8 cellular contexts compared by ENCODE assay signal in genomic region chr18:79405781-79406575, GRCh38. TPM values are rescaled to one million over a fixed set of nuclear protein-coding genes. Genes with fewer than 3 reads are reported as not detected.
DNase-seq lines count a peak whose midpoint lies in the region; ATAC-seq, FAIRE-seq and TF ChIP-seq lines count a peak whose summit lies in the region.

No MANE protein-coding gene starts in this region.

- intact Hi-C loops in HepG2 (cut with micrococcal nuclease; ENCODE audit: unreplicated experiment): no loop called here

- BruUV-seq in HepG2 (replicated peaks; lab: Mats Ljungman, UMichigan): no TSS peak

- ATAC-seq in DND-41 (ENCODE audit: insufficient read depth, low read depth) (peak; percentile 64; the same call in 2 of the 3 replicates), GM21576 (IDR thresholded peaks at IDR 0.05; ENCODE audit: unreplicated experiment) (peak; percentile 77), HepG2 (no peak)
- ATAC-seq in activated T-helper 17 cell treated with anti-CD3 and anti-CD28 coated beads, Interleukin-2, amount 50 U/mL, for 72 hours (replicated peaks): peak; percentile 82

- H3K9me3 ChIP-seq in DND-41 (ENCODE audit: insufficient read depth, low read length, severe bottlenecking) (no peaks in the 10 kb centered on the region), HepG2 (ENCODE audit: low read length) (no peaks in the 10 kb centered on the region)

- WGBS in HepG2 (ENCODE audit: low lambda C conversion rate): 43% methylated on average over 27 of the region's 27 CpGs

- H3K27me3 Mint-ChIP-seq in activated T-helper 17 cell treated with anti-CD3 and anti-CD28 coated beads, Interleukin-2, amount 50 U/mL, for 72 hours: no peaks in the 10 kb centered on the region
- H3K27me3 Mint-ChIP-seq in HFFc6 (ENCODE audit: insufficient read depth): no peaks in the 10 kb centered on the region; the same call in 1 of the 2 replicates

- H3K27me3 ChIP-seq in DND-41 (ENCODE audit: insufficient read depth, low read length, poor library complexity) (no peaks in the 10 kb centered on the region), HepG2 (ENCODE audit: control insufficient read depth in 1 of 2, insufficient read depth in 2 of 2, low read length in 2 of 2) (peaks cover 14 to 56% of the 10 kb centered on the region in 2 experiments)

- CTCF ChIA-PET in HepG2 (lab: Yijun Ruan, JAX; ENCODE audit: low intra/inter-chr PET ratio, low total read pairs): no interaction called here

- H3K4me1 Mint-ChIP-seq in activated T-helper 17 cell treated with anti-CD3 and anti-CD28 coated beads, Interleukin-2, amount 50 U/mL, for 72 hours: peaks cover 36% of the 10 kb centered on the region
- no peaks in the 10 kb centered on the region for H3K4me1 Mint-ChIP-seq in HFFc6 (ENCODE audit: low read depth)

- H3K9me3 Mint-ChIP-seq in activated T-helper 17 cell treated with anti-CD3 and anti-CD28 coated beads, Interleukin-2, amount 50 U/mL, for 72 hours: no peaks in the 10 kb centered on the region
- H3K9me3 Mint-ChIP-seq in HFFc6: no peaks in the 10 kb centered on the region

- no peak for FAIRE-seq in HepG2 (lab: Jason Lieb, UNC)

- H3K4me3 ChIP-seq in DND-41 (ENCODE audit: low read depth in 1 of 2, low read length in 2 of 2) (no peak overlapping the region), HepG2 (replicated peaks in 1 of 3; ENCODE audit: insufficient read depth in 1 of 3, low read depth in 2 of 3, low read length in 3 of 3) (no peak overlapping the region; a peak in 1 of 6 replicates)

- no peak overlapping the region for H3K4me2 ChIP-seq in DND-41 (ENCODE audit: insufficient read depth, low read length)
- H3K4me2 ChIP-seq in HepG2 (ENCODE audit: low read depth, low read length): peak overlapping the region; percentile 29; the same call in 1 of the 2 replicates

- H3K79me2 ChIP-seq in DND-41 (ENCODE audit: insufficient read depth, low read length) (peaks cover 26% of the 10 kb centered on the region), HepG2 (ENCODE audit: insufficient read depth, low read length) (no peaks in the 10 kb centered on the region)

- TF ChIP-seq CTCF in DND-41 (IDR thresholded peaks at IDR 0.05; ENCODE audit: borderline replicate concordance, extremely low read depth, low read length, poor library complexity, severe bottlenecking): no peak
- TF ChIP-seq CTCF in HepG2 (CRISPR knock-in tag; IDR thresholded peaks at IDR 0.05): no peak
- TF ChIP-seq CTCF in HFFc6 (IDR thresholded peaks at IDR 0.05): no peak

- no peak for TF ChIP-seq RAD21 in HepG2 (CRISPR knock-in tag; IDR thresholded peaks at IDR 0.05)

- no peak for TF ChIP-seq POLR2A in HepG2 (IDR thresholded peaks at IDR 0.05; ENCODE audit: insufficient read depth in 1 of 2, low read depth in 2 of 2, low read length in 2 of 2)

- TF ChIP-seq EP300 in HepG2 (IDR thresholded peaks at IDR 0.05; ENCODE audit: low read depth in 2 of 2, low read length in 2 of 2): no peak
- no peak for TF ChIP-seq EP300 in HepG2 (CRISPR knock-in tag; IDR thresholded peaks at IDR 0.05; ENCODE audit: borderline replicate concordance)

- H2AFZ ChIP-seq in DND-41 (ENCODE audit: low read depth, low read length) (no peak overlapping the region), HepG2 (ENCODE audit: low read length) (no peak overlapping the region)

- H3K27ac ChIP-seq in DND-41 (ENCODE audit: low read length) (no peak overlapping the region), HepG2 (ENCODE audit: extremely low read length, insufficient read depth, low read length) (no peak overlapping the region)

- H3K4me1 ChIP-seq in DND-41 (ENCODE audit: insufficient read depth, low read length) (peaks cover 39% of the 10 kb centered on the region), HepG2 (ENCODE audit: insufficient read depth, low read length) (0 out of 2 replicates have a peak, but pooled peaks cover 6% of the 10 kb centered on the region)

- peaks cover 68% of the 10 kb centered on the region for H3K36me3 Mint-ChIP-seq in activated T-helper 17 cell treated with anti-CD3 and anti-CD28 coated beads, Interleukin-2, amount 50 U/mL, for 72 hours (ENCODE audit: low read depth)
- no peaks in the 10 kb centered on the region; the same call in 1 of the 2 replicates for H3K36me3 Mint-ChIP-seq in HFFc6 (ENCODE audit: low read depth)

- DNase-seq in DND-41 (peak; percentile 46), NOMO-1 (lab: John Stamatoyannopoulos, UW; ENCODE audit: unreplicated experiment in 2 of 2) (peak; percentile 81 to 85), HepG2 (ENCODE audit: low spot score) (no peak), cortex of kidney (lab: John Stamatoyannopoulos, UW) (no peak), HFFc6 (no peak)
- DNase-seq in stimulated activated CD8-positive, alpha-beta memory T cell treated with anti-CD3 and anti-CD28 coated beads, Interleukin-2, amount 100 ng/mL, for 48 hours (ENCODE audit: low read depth in 2 of 2): peak; percentile 62 to 79

- in situ Hi-C loops in HepG2 (cut with HindIII; ENCODE audit: extremely low pct_ligation_motif_present, low pct_unique_long_range_greater_than_20kb): no loop called here

- H3K27ac Mint-ChIP-seq in activated T-helper 17 cell treated with anti-CD3 and anti-CD28 coated beads, Interleukin-2, amount 50 U/mL, for 72 hours: peak overlapping the region; percentile 99
- H3K27ac Mint-ChIP-seq in HFFc6: no peak overlapping the region

- POLR2A ChIA-PET in HepG2 (lab: Yijun Ruan, JAX): no interaction called here

- H4K20me1 ChIP-seq in DND-41 (ENCODE audit: insufficient read depth, low read length): peaks cover 43% of the 10 kb centered on the region
- H4K20me1 ChIP-seq in HepG2 (ENCODE audit: insufficient read depth, low read length): no peaks in the 10 kb centered on the region; the same call in 1 of the 2 replicates

- peak overlapping the region; percentile 97 for H3K4me3 Mint-ChIP-seq in activated T-helper 17 cell treated with anti-CD3 and anti-CD28 coated beads, Interleukin-2, amount 50 U/mL, for 72 hours
- no peak overlapping the region for H3K4me3 Mint-ChIP-seq in HFFc6

- H3K9ac ChIP-seq in DND-41 (ENCODE audit: low read depth, low read length) (no peak overlapping the region), HepG2 (ENCODE audit: insufficient read depth, low read depth, low read length) (no peak overlapping the region)

- H3K36me3 ChIP-seq in DND-41 (ENCODE audit: insufficient read depth, low read length) (peaks cover 8% of the 10 kb centered on the region), HepG2 (replicated peaks in 1 of 2; ENCODE audit: control insufficient read depth in 1 of 2, insufficient read depth in 2 of 2, low read length in 2 of 2) (no peaks in the 10 kb centered on the region)

TF ChIP-seq in HepG2, 621 proteins besides CTCF, POLR2A, EP300 and RAD21:
- TF ChIP-seq GABPB1 (CRISPR knock-in tag; IDR thresholded peaks at IDR 0.05) (0 out of 2 replicates have a peak, but pooled peaks have one; percentile 12), AKAP8 (CRISPR knock-in tag; IDR thresholded peaks at IDR 0.05) (no peak)

RNA-seq across cellular contexts. Expression of gene NFATC1, which starts 10.2 kb away (rescaled TPM):
- total RNA-seq in activated T-helper 17 cell treated with anti-CD3 and anti-CD28 coated beads, Interleukin-2, amount 50 U/mL, for 72 hours: 10 to 100 TPM; 20.3 to 79.3 TPM
- total RNA-seq in HepG2 (2016; rRNA removed; fragmentation: Illumina TruSeq; extraction: Trizol): not detected in 2 replicates
- total RNA-seq in HepG2 (2016; cell fraction: cytosol; rRNA removed; fragmentation: Illumina TruSeq; extraction: Trizol; ENCODE audit: low read depth): not detected in 2 replicates
- not detected in 2 replicates for total RNA-seq in HepG2 (2016; cell fraction: insoluble cytoplasmic fraction; rRNA removed; fragmentation: Illumina TruSeq; extraction: Trizol)
- not detected in 2 replicates for total RNA-seq in HepG2 (2016; cell fraction: membrane; rRNA removed; fragmentation: Illumina TruSeq; extraction: Trizol)
- not detected in 2 replicates for total RNA-seq in HepG2 (2016; cell fraction: nucleus; rRNA removed; fragmentation: Illumina TruSeq; extraction: Trizol)
- 0.04 TPM in 1 of 2 replicates, not detected in the other for polyA plus RNA-seq in HepG2 (2011; rRNA removed)
- 0.03 TPM in 1 of 2 replicates, not detected in the other for polyA plus RNA-seq in HepG2 (2011; cell fraction: cytosol; rRNA removed)
- polyA plus RNA-seq in HepG2 (2011; cell fraction: nucleus; rRNA removed): 0.12 and 0.23 TPM in 2 replicates
- 0.04 and 0.05 TPM in 2 replicates for polyA plus RNA-seq in HepG2 (2012)
- polyA plus RNA-seq in HepG2 (2016; cell fraction: cytosol; fragmentation: Illumina TruSeq; extraction: Trizol; ENCODE audit: low read depth): not detected in 2 replicates
- polyA plus RNA-seq in HepG2 (2016; cell fraction: insoluble cytoplasmic fraction; fragmentation: Illumina TruSeq; extraction: Trizol; ENCODE audit: low read depth): not detected in 2 replicates
- not detected in 2 replicates for polyA plus RNA-seq in HepG2 (2016; cell fraction: membrane; fragmentation: Illumina TruSeq; extraction: Trizol; ENCODE audit: low read depth)
- not detected in 2 replicates for polyA plus RNA-seq in HepG2 (2016; cell fraction: nucleus; fragmentation: Illumina TruSeq; extraction: Trizol; ENCODE audit: insufficient read depth, low read depth)
- 0.42 TPM in 1 of 2 replicates, not detected in the other for polyA minus RNA-seq in HepG2 (2011; rRNA and poly(A)+ RNA removed; ENCODE audit: low replicate concordance)
- polyA minus RNA-seq in HepG2 (2011; cell fraction: cytosol; rRNA and poly(A)+ RNA removed): not detected in 2 replicates
- polyA minus RNA-seq in HepG2 (2011; cell fraction: nucleus; rRNA and poly(A)+ RNA removed): not detected in 2 replicates
- total RNA-seq in HFFc6 (2021; fragmentation: NEBNext Ultra II Directional; extraction: Animal tissue kit (Norgen Biotek cat#: 25700)): 1 to 10 TPM in 2 of 6 experiments, under 1 TPM in 4; 0.57 to 2.0 (median 0.89) TPM

Comparison
In these comparisons a context has a peak if more than half of its experiments do, and no peak if none do; other contexts are left out.
1. DNase-seq: peak in DND-41 (single experiment), NOMO-1 (2 of 2) and stimulated activated CD8-positive, alpha-beta memory T cell treated with anti-CD3 and anti-CD28 coated beads, Interleukin-2, amount 100 ng/mL, for 48 hours (2 of 2); none in HepG2 (single experiment), cortex of kidney (single experiment) and HFFc6 (single experiment).
2. RNA of gene NFATC1, which starts 10.2 kb away (total RNA-seq): 20.3 to 79.3 TPM in activated T-helper 17 cell treated with anti-CD3 and anti-CD28 coated beads, Interleukin-2, amount 50 U/mL, for 72 hours; 0.57 to 2.0 TPM in HFFc6 and not detected in HepG2; every median in the first group is over 4 times any median in the second.